ENCODE assay signal across 8 cellular contexts in genomic region chr10:133307776-133308430, GRCh38. TPM values are rescaled to one million over a fixed set of nuclear protein-coding genes. Genes with fewer than 3 reads are reported as not detected.
DNase-seq lines count a peak whose midpoint lies in the region; ATAC-seq and TF ChIP-seq lines count a peak whose summit lies in the region.

No MANE protein-coding gene starts in this region.

- CTCF ChIA-PET in CD8-positive, alpha-beta T cell (lab: Charles Lee) = interaction anchor here (0.8 to 2.0 kb wide), 18 partner anchors 9 to 211 kb away, joined by 3 to 23 read pairs (median 6); partner anchors contain the start of gene ADAM8

- peak overlapping the region; percentile 100 for H3K27ac Mint-ChIP-seq in CD8-positive, alpha-beta T cell
- peak overlapping the region; percentile 91 for H3K27ac Mint-ChIP-seq in glutamatergic neuron (ENCODE audit: unreplicated experiment)

- H3K4me3 Mint-ChIP-seq in CD8-positive, alpha-beta T cell = peak overlapping the region; percentile 99
- peak overlapping the region; percentile 98 for H3K4me3 Mint-ChIP-seq in glutamatergic neuron (ENCODE audit: unreplicated experiment)

- no peaks in the 10 kb centered on the region for H3K27me3 ChIP-seq in CD8-positive, alpha-beta T cell (ENCODE audit: insufficient read depth, low read length)
- H3K27me3 ChIP-seq in upper lobe of right lung = no peaks in the 10 kb centered on the region

- peak; percentile 76 to 94 (median 88) for DNase-seq in CD8-positive, alpha-beta T cell
- DNase-seq in HT1080 (ENCODE audit: low read depth) = peak; percentile 68
- DNase-seq in RKO (ENCODE audit: low spot score) = peak; percentile 77
- peak; percentile 95 for DNase-seq in activated effector memory CD4-positive, alpha-beta T cell treated with anti-CD3 and anti-CD28 coated beads, Interleukin-2, amount 50 U/mL, for 16 hours
- peak; percentile 80 for DNase-seq in glutamatergic neuron
- DNase-seq in posterior cingulate gyrus = peak in 7 of 10 donors; percentile 61 to 94 (median 77)
- peak; percentile 93 for DNase-seq in upper lobe of right lung

- H3K9me3 ChIP-seq in CD8-positive, alpha-beta T cell (ENCODE audit: low read length) = no peaks in the 10 kb centered on the region
- H3K9me3 ChIP-seq in upper lobe of right lung = no peaks in the 10 kb centered on the region

- H3K4me1 ChIP-seq in CD8-positive, alpha-beta T cell (ENCODE audit: insufficient read depth, low read length) = peaks cover 18% of the 10 kb centered on the region
- H3K4me1 ChIP-seq in upper lobe of right lung = peaks cover 28% of the 10 kb centered on the region

- POLR2A ChIA-PET in CD8-positive, alpha-beta T cell (lab: Charles Lee) = interaction anchor here (0.7 to 1.4 kb wide), 2 partner anchors 28 to 30 kb away, joined by 3 to 4 read pairs; no protein-coding TSS in a partner anchor

- H3K36me3 ChIP-seq in CD8-positive, alpha-beta T cell (ENCODE audit: insufficient read depth, low read length) = peaks cover 28% of the 10 kb centered on the region
- H3K36me3 ChIP-seq in upper lobe of right lung = peaks cover 26% of the 10 kb centered on the region

- TF ChIP-seq CTCF in CD8-positive, alpha-beta T cell (IDR thresholded peaks at IDR 0.05) = peak; percentile 79
- TF ChIP-seq CTCF in glutamatergic neuron (IDR thresholded peaks at IDR 0.05; ENCODE audit: partially characterized antibody, unreplicated experiment) = peak; percentile 69
- peak; percentile 66 for TF ChIP-seq CTCF in upper lobe of right lung (IDR thresholded peaks at IDR 0.05)

- intact Hi-C loops in CD8-positive, alpha-beta T cell (cut with DNase I, micrococcal nuclease) = loop anchor here (1.0 to 5.0 kb wide), 12 partner anchors 10 to 1001 kb away; partner anchors contain the start of genes MTG1 (in 2 of the 2), PAOX (in 1 of the 2) and STK32C (in 1 of the 2)
- intact Hi-C loops in posterior cingulate gyrus (cut with DNase I) = no loop called here
- intact Hi-C loops in upper lobe of right lung (cut with DNase I) = no loop called here

- peaks cover 36% of the 10 kb centered on the region for H3K4me1 Mint-ChIP-seq in CD8-positive, alpha-beta T cell (ENCODE audit: low read depth)
- peaks cover 13% of the 10 kb centered on the region for H3K4me1 Mint-ChIP-seq in glutamatergic neuron (ENCODE audit: low read depth, unreplicated experiment)

- no peaks in the 10 kb centered on the region for H3K9me3 Mint-ChIP-seq in CD8-positive, alpha-beta T cell
- H3K9me3 Mint-ChIP-seq in glutamatergic neuron (ENCODE audit: unreplicated experiment) = peaks cover 8% of the 10 kb centered on the region

- peak; percentile 61 for ATAC-seq in CD8-positive, alpha-beta T cell
- ATAC-seq in GM19328 (IDR thresholded peaks at IDR 0.05; ENCODE audit: unreplicated experiment) (peak; percentile 35), upper lobe of right lung (peak; percentile 52)

- peaks cover 52% of the 10 kb centered on the region for H3K36me3 Mint-ChIP-seq in CD8-positive, alpha-beta T cell
- no peaks in the 10 kb centered on the region for H3K36me3 Mint-ChIP-seq in glutamatergic neuron (ENCODE audit: unreplicated experiment)

- peak overlapping the region; percentile 72 for H3K4me3 ChIP-seq in CD8-positive, alpha-beta T cell (ENCODE audit: low read depth, low read length)
- peak overlapping the region; percentile 98 for H3K4me3 ChIP-seq in upper lobe of right lung

- H3K27ac ChIP-seq in CD8-positive, alpha-beta T cell (ENCODE audit: low read depth, low read length) = peak overlapping the region; percentile 99
- peak overlapping the region; percentile 98 for H3K27ac ChIP-seq in upper lobe of right lung

- no peaks in the 10 kb centered on the region for H3K27me3 Mint-ChIP-seq in CD8-positive, alpha-beta T cell (ENCODE audit: low read depth)
- peaks cover 16% of the 10 kb centered on the region for H3K27me3 Mint-ChIP-seq in glutamatergic neuron (ENCODE audit: unreplicated experiment)

RNA-seq across cellular contexts. Expression of gene TUBGCP2, which starts 0.8 kb away (rescaled TPM):
- total RNA-seq in CD8-positive, alpha-beta T cell = 10 to 100 TPM; 74.4 to 79.1 TPM
- 119 and 127 TPM in 2 replicates for total RNA-seq in HT1080 (2014; rRNA removed; shearing (Covaris generic))
- polyA plus RNA-seq in HT1080 (2015; cell fraction: cytosol; rRNA removed) = 74.4 and 76.1 TPM in 2 replicates
- 118 and 124 TPM in 2 replicates for polyA plus RNA-seq in HT1080 (2015; cell fraction: nucleus; rRNA removed)
- total RNA-seq in glutamatergic neuron (ENCODE audit: unreplicated experiment) (61.4 TPM), upper lobe of right lung (44.6 TPM)

RNA-seq across cellular contexts. Expression of gene ZNF511, which starts 0.8 kb away (rescaled TPM):
- total RNA-seq in CD8-positive, alpha-beta T cell = 10 to 100 TPM; 36.5 to 38.8 TPM
- total RNA-seq in HT1080 (2014; rRNA removed; shearing (Covaris generic)) = 102 and 108 TPM in 2 replicates
- 33.8 and 39.9 TPM in 2 replicates for polyA plus RNA-seq in HT1080 (2015; cell fraction: cytosol; rRNA removed)
- 25.1 and 34.2 TPM in 2 replicates for polyA plus RNA-seq in HT1080 (2015; cell fraction: nucleus; rRNA removed)
- total RNA-seq in glutamatergic neuron (ENCODE audit: unreplicated experiment) = 24.6 TPM
- total RNA-seq in upper lobe of right lung = 42.8 TPM

RNA-seq across cellular contexts. Expression of gene CALY, which starts 28.8 kb away (rescaled TPM):
- total RNA-seq in CD8-positive, alpha-beta T cell = 1 to 10 TPM; 1.2 to 1.4 TPM
- 1.7 TPM in 1 of 2 replicates, not detected in the other for total RNA-seq in HT1080 (2014; rRNA removed; shearing (Covaris generic))
- polyA plus RNA-seq in HT1080 (2015; cell fraction: cytosol; rRNA removed) = not detected in 2 replicates
- polyA plus RNA-seq in HT1080 (2015; cell fraction: nucleus; rRNA removed) = not detected in 2 replicates
- total RNA-seq in glutamatergic neuron (ENCODE audit: unreplicated experiment) (19.8 TPM), upper lobe of right lung (not detected)

RNA-seq across cellular contexts. Expression of gene ADAM8, which starts 31.2 kb away (rescaled TPM):
- 10 to 100 TPM; 67.0 to 67.3 TPM for total RNA-seq in CD8-positive, alpha-beta T cell
- 1.6 and 4.2 TPM in 2 replicates for total RNA-seq in HT1080 (2014; rRNA removed; shearing (Covaris generic))
- 1.8 and 2.1 TPM in 2 replicates for polyA plus RNA-seq in HT1080 (2015; cell fraction: cytosol; rRNA removed)
- polyA plus RNA-seq in HT1080 (2015; cell fraction: nucleus; rRNA removed) = 18.9 and 23.3 TPM in 2 replicates
- total RNA-seq in glutamatergic neuron (ENCODE audit: unreplicated experiment) (5.4 TPM), upper lobe of right lung (20.3 TPM)

RNA-seq across cellular contexts. Expression of gene PRAP1, which starts 39.3 kb away (rescaled TPM):
- not detected for total RNA-seq in CD8-positive, alpha-beta T cell
- not detected in 2 replicates for total RNA-seq in HT1080 (2014; rRNA removed; shearing (Covaris generic))
- polyA plus RNA-seq in HT1080 (2015; cell fraction: cytosol; rRNA removed) = not detected in 2 replicates
- not detected in 2 replicates for polyA plus RNA-seq in HT1080 (2015; cell fraction: nucleus; rRNA removed)
- total RNA-seq in glutamatergic neuron (ENCODE audit: unreplicated experiment) (not detected), upper lobe of right lung (not detected)

Comparison
In these comparisons a context has a peak if more than half of its experiments do, and no peak if none do; other contexts are left out.
1. Peak in every context shown above with its lines: DNase-seq, ATAC-seq, H3K4me3 ChIP-seq and H3K27ac ChIP-seq.
2. intact Hi-C loops: an anchor here in CD8-positive, alpha-beta T cell (1.0 to 5.0 kb wide); none called in posterior cingulate gyrus and upper lobe of right lung.